In the genomic region with DNA sequence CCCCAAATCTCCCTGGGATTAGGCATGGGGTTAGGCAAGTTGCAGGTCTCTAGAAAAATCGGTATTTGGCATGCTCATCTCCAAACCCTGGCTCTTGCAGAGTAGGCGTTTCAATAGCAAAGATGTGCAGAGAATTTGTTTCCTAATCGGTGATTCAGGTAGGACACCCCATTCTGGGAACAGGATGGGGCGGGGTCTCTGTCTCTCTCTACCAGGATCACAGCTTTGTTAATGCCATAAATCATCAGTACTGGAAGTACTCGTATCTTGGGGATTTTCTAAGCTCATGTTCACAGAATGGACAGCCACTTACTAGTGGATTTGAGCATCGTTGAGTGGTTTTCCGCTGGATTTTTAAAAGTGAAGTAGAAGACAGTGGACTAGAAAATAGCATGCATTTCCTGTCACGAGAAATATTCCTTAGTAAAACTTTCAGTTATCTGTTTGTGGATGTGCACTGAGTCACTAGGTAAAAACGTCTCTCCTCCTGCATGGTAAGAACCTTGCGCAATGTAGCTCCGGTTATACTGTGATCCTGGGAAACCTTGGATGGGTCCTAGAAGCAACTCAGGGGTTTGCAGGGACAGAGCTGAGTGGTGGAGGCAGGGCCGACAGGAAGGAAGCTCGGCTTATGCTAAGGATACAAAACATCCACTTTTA, we compare ENCODE assay signal across 13 cellular contexts.
DNase-seq lines count a peak whose midpoint lies in the region; TF ChIP-seq lines count a peak whose summit lies in the region.
"Had no signal": no experiment of that assay in that cellular context is flagged by ENCODE, and none has a peak within 500 bp of the region (broad histone marks: within the 10 kb centered on the region; RNA-seq: fewer than 3 reads in every experiment).

No MANE protein-coding gene starts in this region.

- H3K27ac Mint-ChIP-seq in activated T-cell treated with anti-CD3 and anti-CD28 coated beads, Interleukin-2, amount 50 U/mL, for 24 hours: no peak overlapping the region
- H3K27ac Mint-ChIP-seq: activated CD4-positive, alpha-beta memory T cell treated with anti-CD3 and anti-CD28 coated beads for 36 hours; memory B cell had no signal

- TF ChIP-seq CTCF in fibroblast of pulmonary artery (IDR thresholded peaks at IDR 0.05; ENCODE audit: low read length, missing control alignments): no peak

- no peaks in the 10 kb centered on the region for H3K36me3 Mint-ChIP-seq in activated T-cell treated with anti-CD3 and anti-CD28 coated beads, Interleukin-2, amount 50 U/mL, for 24 hours (ENCODE audit: low read depth)
- H3K36me3 Mint-ChIP-seq: activated CD4-positive, alpha-beta memory T cell treated with anti-CD3 and anti-CD28 coated beads for 36 hours; memory B cell had no signal

- peaks cover 40% of the 10 kb centered on the region for H3K27me3 Mint-ChIP-seq in activated T-cell treated with anti-CD3 and anti-CD28 coated beads, Interleukin-2, amount 50 U/mL, for 24 hours

- H3K4me3 ChIP-seq in fibroblast of pulmonary artery (replicated peaks; ENCODE audit: low read depth, low read length): peak overlapping the region; percentile 24
- H3K4me3 ChIP-seq in skeletal muscle cell (ENCODE audit: low read depth, low read length): no peak overlapping the region
- H3K4me3 ChIP-seq: skin epidermis had no signal

- DNase-seq in GM04504 (ENCODE audit: low read depth) (peak; percentile 44), SW 1271 (lab: John Stamatoyannopoulos, UW) (peak; percentile 8 to 69), fibroblast of pulmonary artery (ENCODE audit: low read depth) (peak; percentile 90), skeletal muscle cell (ENCODE audit: low read depth) (peak; percentile 61), NCI-H82 (lab: John Stamatoyannopoulos, UW) (no peak), C1 segment of cervical spinal cord (lab: John Stamatoyannopoulos, UW) (no peak)
- DNase-seq in effector CD4-positive, alpha-beta T cell: no peak
- DNase-seq in activated T-cell treated with anti-CD3 and anti-CD28 coated beads, Interleukin-2, amount 50 U/mL, for 24 hours: no peak
- DNase-seq: activated CD4-positive, alpha-beta memory T cell treated with anti-CD3 and anti-CD28 coated beads for 36 hours; DMS79 treated with DMSO at 0.1 percent for 48 hours; NCI-H187 had no signal

- no peak overlapping the region for H3K4me3 Mint-ChIP-seq in activated T-cell treated with anti-CD3 and anti-CD28 coated beads, Interleukin-2, amount 50 U/mL, for 24 hours
- H3K4me3 Mint-ChIP-seq: activated CD4-positive, alpha-beta memory T cell treated with anti-CD3 and anti-CD28 coated beads for 36 hours; memory B cell had no signal

- H3K9me3 Mint-ChIP-seq in activated T-cell treated with anti-CD3 and anti-CD28 coated beads, Interleukin-2, amount 50 U/mL, for 24 hours: no peaks in the 10 kb centered on the region
- H3K9me3 Mint-ChIP-seq: activated CD4-positive, alpha-beta memory T cell treated with anti-CD3 and anti-CD28 coated beads for 36 hours; memory B cell had no signal

- H3K4me1 Mint-ChIP-seq in activated T-cell treated with anti-CD3 and anti-CD28 coated beads, Interleukin-2, amount 50 U/mL, for 24 hours (ENCODE audit: low read depth): peaks cover 19% of the 10 kb centered on the region

Comparison
In these comparisons a context has a peak if more than half of its experiments do, and no peak if none do; other contexts are left out.
1. DNase-seq: peak in GM04504 (single experiment), SW 1271 (2 of 2), fibroblast of pulmonary artery (single experiment) and skeletal muscle cell (single experiment); none in NCI-H82 (single experiment), C1 segment of cervical spinal cord (0 of 14), effector CD4-positive, alpha-beta T cell (single experiment) and activated T-cell treated with anti-CD3 and anti-CD28 coated beads, Interleukin-2, amount 50 U/mL, for 24 hours (single experiment).